21 cellular contexts compared by ENCODE assay signal in the genomic region with DNA sequence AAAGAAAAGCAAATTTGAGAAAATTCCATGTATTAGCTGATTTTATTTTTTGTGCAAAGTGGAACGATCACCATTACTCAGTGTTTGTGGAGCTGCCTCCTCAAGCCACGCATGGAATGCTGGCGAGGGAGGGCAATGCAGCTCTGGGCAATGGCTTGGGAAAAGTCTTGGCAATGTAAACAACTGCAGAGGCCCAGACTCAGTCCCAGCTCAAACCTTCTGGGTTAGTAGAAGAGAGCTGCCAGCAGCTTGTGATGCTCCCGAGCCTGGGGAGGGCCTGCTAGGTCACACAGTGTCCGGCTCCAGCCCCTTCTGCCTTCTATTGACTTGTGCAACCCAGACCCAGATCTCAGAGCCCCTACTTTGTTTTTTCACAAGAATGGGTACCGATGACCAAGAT. TPM values are rescaled to one million over a fixed set of nuclear protein-coding genes. Genes with fewer than 3 reads are reported as not detected.
DNase-seq lines count a peak whose midpoint lies in the region; ATAC-seq and TF ChIP-seq lines count a peak whose summit lies in the region.
"Had no signal": no experiment of that assay in that cellular context is flagged by ENCODE, and none has a peak within 500 bp of the region (broad histone marks: within the 10 kb centered on the region; RNA-seq: fewer than 3 reads in every experiment).

No MANE protein-coding gene starts in this region.

- peaks cover under 1% of the 10 kb centered on the region for H3K9me3 Mint-ChIP-seq in activated CD4-positive, alpha-beta memory T cell treated with anti-CD3 and anti-CD28 coated beads, Interleukin-2, amount 10 ng/mL, durations not matched to agents 7 days and 5 days
- H3K9me3 Mint-ChIP-seq: naive thymus-derived CD8-positive, alpha-beta T cell had no signal

- H3K9me3 ChIP-seq in lung (ENCODE audit: control insufficient read depth in 2 of 2, insufficient read depth in 1 of 2, low read length in 1 of 2) (no peaks in the 10 kb centered on the region), aorta (ENCODE audit: control insufficient read depth, low read length) (no peaks in the 10 kb centered on the region), upper lobe of left lung (no peaks in the 10 kb centered on the region)
- H3K9me3 ChIP-seq: adrenal gland, psoas muscle, upper lobe of right lung had no signal

- TF ChIP-seq CTCF in lung (IDR thresholded peaks at IDR 0.05; ENCODE audit: control extremely low read depth, extremely low read depth) = no peak
- TF ChIP-seq CTCF in upper lobe of left lung (IDR thresholded peaks at IDR 0.05) = no peak

- ATAC-seq in lung (ENCODE audit: insufficient read depth, low FRiP score) = no peak
- peak; percentile 40 for ATAC-seq in aorta (ENCODE audit: low FRiP score)
- ATAC-seq in upper lobe of left lung (ENCODE audit: low FRiP score in 2 of 2) = no peak
- ATAC-seq: naive thymus-derived CD8-positive, alpha-beta T cell; psoas muscle; T-helper 17 cell; upper lobe of right lung had no signal

- POLR2A ChIA-PET in activated CD4-positive, alpha-beta memory T cell treated with anti-CD3 and anti-CD28 coated beads, Interleukin-2, amount 10 ng/mL, durations not matched to agents 7 days and 5 days (lab: Charles Lee) = no interaction called here

- H3K27ac ChIP-seq in lung (ENCODE audit: low read depth in 1 of 2, low read length in 1 of 2) (no peak overlapping the region), aorta (ENCODE audit: low read depth in 1 of 2, low read length in 2 of 2) (no peak overlapping the region), upper lobe of left lung (no peak overlapping the region)
- H3K27ac ChIP-seq: adrenal gland, psoas muscle, upper lobe of right lung had no signal

- peak; percentile 13 for DNase-seq in activated effector memory CD4-positive, alpha-beta T cell treated with anti-CD3 and anti-CD28 coated beads, Interleukin-2, amount 50 U/mL, for 16 hours
- no peak for DNase-seq in activated effector memory CD4-positive, alpha-beta T cell treated with Interleukin-2 at 50 U/mL for 16 hours
- DNase-seq in cerebellum (ENCODE audit: low spot score) (peak; percentile 78), lung (ENCODE audit: low spot score) (peak; percentile 15), aorta (no peak), cortex of kidney (lab: John Stamatoyannopoulos, UW) (no peak), upper lobe of left lung (no peak)
- no peak for DNase-seq in activated CD4-positive, alpha-beta memory T cell treated with anti-CD3 and anti-CD28 coated beads, Interleukin-2, amount 10 ng/mL, durations not matched to agents 7 days and 5 days
- DNase-seq: activated CD4-positive, CD25-positive, alpha-beta regulatory T cell; CD4-positive, alpha-beta memory T cell; EL; MM.1S; naive thymus-derived CD8-positive, alpha-beta T cell; NCI-H1694 treated with DMSO at 0.1 percent for 48 hours; NCI-H524 treated with DMSO at 0.1 percent for 48 hours; SIG-M5; T-helper 17 cell; upper lobe of right lung had no signal

- no peak overlapping the region for H3K27ac Mint-ChIP-seq in activated CD4-positive, alpha-beta memory T cell treated with anti-CD3 and anti-CD28 coated beads, Interleukin-2, amount 10 ng/mL, durations not matched to agents 7 days and 5 days
- H3K27ac Mint-ChIP-seq: CD4-positive, alpha-beta memory T cell; naive thymus-derived CD8-positive, alpha-beta T cell; T-helper 17 cell had no signal

- WGBS in lung, 2 donors = 60 to 67% methylated on average over 6 of the region's 6 CpGs
- WGBS in aorta, 2 donors = 11% methylated on average over 6 of the region's 6 CpGs
- WGBS in upper lobe of left lung, 2 donors = 56 to 62% methylated on average over 6 of the region's 6 CpGs

- H3K4me3 ChIP-seq in lung = no peak overlapping the region
- no peak overlapping the region for H3K4me3 ChIP-seq in aorta (ENCODE audit: low read length in 2 of 2)
- H3K4me3 ChIP-seq in upper lobe of left lung = no peak overlapping the region
- H3K4me3 ChIP-seq: adrenal gland, psoas muscle, upper lobe of right lung had no signal

- H3K4me1 ChIP-seq in lung (ENCODE audit: control insufficient read depth in 2 of 2, insufficient read depth in 2 of 2, low read length in 2 of 2) = peaks cover 0 to 8% of the 10 kb centered on the region in 2 donors
- H3K4me1 ChIP-seq in aorta (ENCODE audit: control insufficient read depth in 1 of 2, insufficient read depth in 2 of 2, low read length in 2 of 2) = no peaks in the 10 kb centered on the region
- H3K4me1 ChIP-seq in upper lobe of left lung = peaks cover 17 to 31% (median 21%) of the 10 kb centered on the region in 4 donors

- H3K4me1 Mint-ChIP-seq in activated CD4-positive, alpha-beta memory T cell treated with anti-CD3 and anti-CD28 coated beads, Interleukin-2, amount 10 ng/mL, durations not matched to agents 7 days and 5 days = peaks cover 46% of the 10 kb centered on the region

- intact Hi-C loops in aorta (cut with DNase I) = loop anchor here (5.0 to 10.0 kb wide), 3 partner anchors 147 to 1245 kb away; a partner anchor contains a TSS

- H3K36me3 ChIP-seq in lung (ENCODE audit: control insufficient read depth in 2 of 2, insufficient read depth in 2 of 2, low read length in 2 of 2) = no peaks in the 10 kb centered on the region
- no peaks in the 10 kb centered on the region for H3K36me3 ChIP-seq in aorta (ENCODE audit: control insufficient read depth in 1 of 2, insufficient read depth in 2 of 2, low read length in 1 of 2)
- no peaks in the 10 kb centered on the region for H3K36me3 ChIP-seq in upper lobe of left lung
- H3K36me3 ChIP-seq: adrenal gland, upper lobe of right lung had no signal

- H3K27me3 ChIP-seq in lung (ENCODE audit: control insufficient read depth, insufficient read depth) = peaks cover 12% of the 10 kb centered on the region
- no peaks in the 10 kb centered on the region for H3K27me3 ChIP-seq in aorta (ENCODE audit: control insufficient read depth in 1 of 2, insufficient read depth in 2 of 2, low read length in 1 of 2)
- peaks cover 0 to 23% (median 12%) of the 10 kb centered on the region in 4 donors for H3K27me3 ChIP-seq in upper lobe of left lung

- TF ChIP-seq POLR2A in upper lobe of left lung (IDR thresholded peaks at IDR 0.05) = no peak

- no peak overlapping the region for H3K4me3 Mint-ChIP-seq in activated CD4-positive, alpha-beta memory T cell treated with anti-CD3 and anti-CD28 coated beads, Interleukin-2, amount 10 ng/mL, durations not matched to agents 7 days and 5 days
- H3K4me3 Mint-ChIP-seq: CD4-positive, alpha-beta memory T cell; naive thymus-derived CD8-positive, alpha-beta T cell; T-helper 17 cell had no signal

- no peak for TF ChIP-seq EP300 in upper lobe of left lung (IDR thresholded peaks at IDR 0.05)

- H3K36me3 Mint-ChIP-seq in activated CD4-positive, alpha-beta memory T cell treated with anti-CD3 and anti-CD28 coated beads, Interleukin-2, amount 10 ng/mL, durations not matched to agents 7 days and 5 days (ENCODE audit: low read depth) = peaks cover 6% of the 10 kb centered on the region
- H3K36me3 Mint-ChIP-seq: CD4-positive, alpha-beta memory T cell; naive thymus-derived CD8-positive, alpha-beta T cell had no signal

- peaks cover 43% of the 10 kb centered on the region for H3K27me3 Mint-ChIP-seq in activated CD4-positive, alpha-beta memory T cell treated with anti-CD3 and anti-CD28 coated beads, Interleukin-2, amount 10 ng/mL, durations not matched to agents 7 days and 5 days

- CTCF ChIA-PET in activated CD4-positive, alpha-beta memory T cell treated with anti-CD3 and anti-CD28 coated beads, Interleukin-2, amount 10 ng/mL, durations not matched to agents 7 days and 5 days (lab: Charles Lee) = no interaction called here

RNA-seq across cellular contexts. Expression of a gene that starts 4.3 kb away (rescaled TPM):
- total RNA-seq in cerebellum (25.0 TPM), lung (1 to 10 TPM; 2.1 to 6.3 TPM), aorta (1 to 10 TPM; 3.6 to 4.8 TPM), upper lobe of left lung (10 to 100 TPM in 1 of 6 donors, 1 to 10 TPM in 4, not detected in 1; 1.3 to 14.6 (median 2.4) TPM)
- polyA plus RNA-seq in lung (1 to 10 TPM in 1 of 2 donors, under 1 TPM in 1; 0.30 to 2.0 TPM), aorta (under 1 TPM in 1 of 2 donors, not detected in 1; 0.31 TPM)
- total RNA-seq in activated CD4-positive, alpha-beta memory T cell treated with anti-CD3 and anti-CD28 coated beads, Interleukin-2, amount 10 ng/mL, durations not matched to agents 7 days and 5 days = 1 to 10 TPM in 1 of 2 experiments, under 1 TPM in 1; 0.80 to 1.2 TPM
- total RNA-seq: A172; naive thymus-derived CD8-positive, alpha-beta T cell had no signal
- polyA plus RNA-seq: naive thymus-derived CD8-positive, alpha-beta T cell had no signal

Comparison
In these comparisons a context has a peak if more than half of its experiments do, and no peak if none do; other contexts are left out.
1. DNase-seq: peak in activated effector memory CD4-positive, alpha-beta T cell treated with anti-CD3 and anti-CD28 coated beads, Interleukin-2, amount 50 U/mL, for 16 hours (single experiment), cerebellum (single experiment) and lung (single experiment); none in activated effector memory CD4-positive, alpha-beta T cell treated with Interleukin-2 at 50 U/mL for 16 hours (single experiment), aorta (0 of 2), activated CD4-positive, alpha-beta memory T cell treated with anti-CD3 and anti-CD28 coated beads, Interleukin-2, amount 10 ng/mL, durations not matched to agents 7 days and 5 days (single experiment), cortex of kidney (single experiment) and upper lobe of left lung (0 of 2).